8 cellular contexts compared by ENCODE assay signal in genomic region chr5:97142521-97143254, GRCh38.
DNase-seq lines count a peak whose midpoint lies in the region; ATAC-seq and TF ChIP-seq lines count a peak whose summit lies in the region.

Gene LIX1 (minus strand): TSS chr5:97142611. CDS start chr5:97142576, 35 bp downstream.

- DNase-seq in DND-41, result peak; percentile 61
- DNase-seq in NCI-H82 (lab: John Stamatoyannopoulos, UW), result peak; percentile 90
- peak; percentile 34 for DNase-seq in astrocyte of the cerebellum (ENCODE audit: low read depth)
- DNase-seq in stimulated activated CD4-positive, alpha-beta T cell treated with anti-CD3 and anti-CD28 coated beads, Interleukin-4, amount 100 ng/mL, for 24 hours, result peak; percentile 13

- H3K9ac ChIP-seq in DND-41 (ENCODE audit: low read depth, low read length), result no peak within 1 kb of the TSS
- H3K9ac ChIP-seq in iPS-20b (ENCODE audit: low read depth, low read length), result peak within 1 kb of the TSS; percentile 2; the same call in 1 of the 2 replicates

- H3K36me3 ChIP-seq in DND-41 (ENCODE audit: insufficient read depth, low read length) (no peaks in the 10 kb centered on the region), iPS-20b (ENCODE audit: insufficient read depth, low read depth, low read length) (no peaks in the 10 kb centered on the region)

- H3K9me3 ChIP-seq in DND-41 (ENCODE audit: insufficient read depth, low read length, severe bottlenecking) (no peaks in the 10 kb centered on the region), iPS-20b (ENCODE audit: insufficient read depth, low read depth, low read length) (no peaks in the 10 kb centered on the region)

- 0 out of 2 replicates have a peak within 1 kb of the TSS, but pooled peaks have one; percentile 42 for H2AFZ ChIP-seq in DND-41 (ENCODE audit: low read depth, low read length)

- H3K4me1 ChIP-seq in DND-41 (ENCODE audit: insufficient read depth, low read length), result 0 out of 2 replicates have a peak, but pooled peaks cover 3% of the 10 kb centered on the region
- H3K4me1 ChIP-seq in iPS-20b (ENCODE audit: insufficient read depth, low read length), result peaks cover 21% of the 10 kb centered on the region

- peak; percentile 83 for TF ChIP-seq CTCF in DND-41 (IDR thresholded peaks at IDR 0.05; ENCODE audit: borderline replicate concordance, extremely low read depth, low read length, poor library complexity, severe bottlenecking)
- peak; percentile 73 for TF ChIP-seq CTCF in astrocyte of the cerebellum (IDR thresholded peaks at IDR 0.05; ENCODE audit: low read depth, low read length, missing control alignments)

- no peaks in the 10 kb centered on the region for H3K79me2 ChIP-seq in DND-41 (ENCODE audit: insufficient read depth, low read length)

- H3K27ac ChIP-seq in DND-41 (ENCODE audit: low read length), result no peak within 1 kb of the TSS
- no peak within 1 kb of the TSS for H3K27ac ChIP-seq in iPS-20b (ENCODE audit: low read length)

- ATAC-seq in DND-41 (ENCODE audit: insufficient read depth, low read depth) (peak; percentile 97), GM19351 (IDR thresholded peaks at IDR 0.05; ENCODE audit: unreplicated experiment) (peak; percentile 97), HG03439 (IDR thresholded peaks at IDR 0.05; ENCODE audit: unreplicated experiment) (peak; percentile 67), GM19397 (IDR thresholded peaks at IDR 0.05; ENCODE audit: unreplicated experiment) (no peak)

- H3K4me3 ChIP-seq in DND-41 (ENCODE audit: low read depth in 1 of 2, low read length in 2 of 2), result no peak within 1 kb of the TSS
- no peak within 1 kb of the TSS for H3K4me3 ChIP-seq in astrocyte of the cerebellum (ENCODE audit: low read depth, low read length)
- H3K4me3 ChIP-seq in iPS-20b (ENCODE audit: low read length), result peak within 1 kb of the TSS; percentile 41

- no peak within 1 kb of the TSS for H3K4me2 ChIP-seq in DND-41 (ENCODE audit: insufficient read depth, low read length)

- H3K27me3 ChIP-seq in DND-41 (ENCODE audit: insufficient read depth, low read length, poor library complexity), result no peaks in the 10 kb centered on the region
- H3K27me3 ChIP-seq in iPS-20b (ENCODE audit: insufficient read depth, low read length), result no peaks in the 10 kb centered on the region

- in situ Hi-C loops in astrocyte of the cerebellum (cut with HindIII; ENCODE audit: low sequenced_read_pairs), result no loop called here

- no peaks in the 10 kb centered on the region for H4K20me1 ChIP-seq in DND-41 (ENCODE audit: insufficient read depth, low read length)

Comparison
In these comparisons a context has a peak if more than half of its experiments do, and no peak if none do; other contexts are left out.
1. DNase-seq: peak in every context shown above with its lines; median percentile 90 in NCI-H82; 61 in DND-41; 34 in astrocyte of the cerebellum; 13 in stimulated activated CD4-positive, alpha-beta T cell treated with anti-CD3 and anti-CD28 coated beads, Interleukin-4, amount 100 ng/mL, for 24 hours.